Comparison of ENCODE assay signal across 8 cellular contexts in the genomic region with DNA sequence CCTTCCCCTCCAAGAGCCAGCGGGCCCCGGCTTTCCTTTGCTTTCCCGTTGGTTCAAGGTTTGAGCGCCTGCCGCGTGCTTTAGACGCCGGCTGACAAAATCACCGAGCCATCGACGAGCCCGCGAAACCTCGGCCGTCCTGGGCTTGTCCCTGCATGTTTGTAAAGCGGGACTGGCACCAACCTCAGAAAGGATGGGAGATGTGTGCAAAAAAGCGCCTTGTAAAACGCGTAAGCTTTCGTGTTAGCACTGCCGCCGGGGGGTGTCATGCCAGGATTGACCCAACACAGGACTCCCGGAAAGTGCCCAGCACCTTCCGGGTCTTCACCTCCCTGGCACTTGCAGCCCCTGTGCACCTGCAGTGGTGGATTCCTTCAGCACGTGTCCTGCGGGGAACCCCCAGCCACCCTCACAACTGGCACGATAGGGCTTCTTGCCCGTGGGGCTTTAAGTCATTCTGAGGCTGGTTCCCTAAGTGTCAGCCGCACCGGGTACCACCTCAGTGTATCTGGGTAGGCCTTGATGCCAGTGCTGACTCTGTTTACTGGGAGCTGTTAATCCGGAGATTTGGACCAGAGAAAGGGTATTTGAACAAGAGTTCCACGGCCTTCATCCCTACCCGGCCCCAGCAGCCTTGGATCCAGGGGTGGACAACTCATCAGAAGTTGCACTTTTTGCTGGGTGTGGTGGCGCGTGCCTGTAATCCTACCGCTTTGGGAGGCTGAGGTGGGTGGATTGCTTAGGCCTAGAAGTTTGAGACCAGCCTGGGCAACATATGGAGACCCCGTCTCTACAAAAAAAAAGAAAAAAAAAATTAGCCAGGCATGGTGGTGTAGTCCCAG. TPM values are rescaled to one million over a fixed set of nuclear protein-coding genes. Genes with fewer than 3 reads are reported as not detected.
DNase-seq lines count a peak whose midpoint lies in the region; ATAC-seq and TF ChIP-seq lines count a peak whose summit lies in the region.

No MANE protein-coding gene starts in this region.

- TF ChIP-seq CTCF in fibroblast of villous mesenchyme (IDR thresholded peaks at IDR 0.05; ENCODE audit: insufficient read depth, low read depth, low read length) (no peak), gastrocnemius medialis (IDR thresholded peaks at IDR 0.05 in 4 of 5, conservative IDR thresholded peaks at IDR 0.05 in 1 of 5) (no peak)

- TF ChIP-seq POLR2A in gastrocnemius medialis (IDR thresholded peaks at IDR 0.05), result no peak

- H3K9me3 ChIP-seq in gastrocnemius medialis, result no peaks in the 10 kb centered on the region

- peaks cover 21 to 26% of the 10 kb centered on the region in 2 donors for H3K4me1 ChIP-seq in gastrocnemius medialis

- H3K27me3 ChIP-seq in gastrocnemius medialis, result no peaks in the 10 kb centered on the region

- intact Hi-C loops in gastrocnemius medialis (cut with DNase I; ENCODE audit: low total_unique reads), result loop anchor here (1.0 kb wide), 1 partner anchor 17 kb away; no protein-coding TSS in a partner anchor

- peak overlapping the region; percentile 71 to 95 (median 90) for H3K27ac ChIP-seq in gastrocnemius medialis

- no peak for ATAC-seq in gastrocnemius medialis
- no peak for ATAC-seq in HG03354 (IDR thresholded peaks at IDR 0.05; ENCODE audit: poor library complexity, severe bottlenecking, unreplicated experiment)
- ATAC-seq in GM21619 (IDR thresholded peaks at IDR 0.05; ENCODE audit: unreplicated experiment), result no peak

- H3K4me3 ChIP-seq in fibroblast of villous mesenchyme (ENCODE audit: low read depth, low read length), result peak overlapping the region; percentile 72
- H3K4me3 ChIP-seq in gastrocnemius medialis, result peak overlapping the region; percentile 80 to 98 (median 90)

- peaks cover 0 to 5% of the 10 kb centered on the region in 2 donors for H3K36me3 ChIP-seq in gastrocnemius medialis

- DNase-seq in Caki2 (ENCODE audit: low read depth), result peak; percentile 18
- DNase-seq in KBM-7, result peak; percentile 57
- peak; percentile 77 for DNase-seq in activated CD8-positive, alpha-beta memory T cell treated with anti-CD3 and anti-CD28 coated beads, Interleukin-2, amount 50 U/mL, for 48 hours
- no peak for DNase-seq in fibroblast of villous mesenchyme (ENCODE audit: low read depth)
- no peak for DNase-seq in gastrocnemius medialis
- DNase-seq in superior temporal gyrus (ENCODE audit: extremely low spot score), result no peak

- in situ Hi-C loops in Caki2 (cut with HindIII; ENCODE audit: low pct_unique_long_range_greater_than_20kb, low sequenced_read_pairs), result no loop called here
- in situ Hi-C loops in KBM-7 (cut with MboI; ENCODE audit: low pct_unique_long_range_greater_than_20kb, low sequenced_read_pairs), result no loop called here
- in situ Hi-C loops in gastrocnemius medialis (cut with MboI; ENCODE audit: low sequenced_read_pairs in 4 of 4), result loop anchor here in 1 of 4 donors (25.0 kb wide), 1 partner anchor 103 kb away; no protein-coding TSS in a partner anchor

RNA-seq across cellular contexts. Expression of a gene that starts 0.8 kb away (rescaled TPM):
- 158 and 172 TPM in 2 replicates for total RNA-seq in Caki2 (2014; rRNA removed; shearing (Covaris generic); ENCODE audit: low replicate concordance)
- 31.5 and 32.2 TPM in 2 replicates for total RNA-seq in fibroblast of villous mesenchyme
- total RNA-seq in gastrocnemius medialis, result 100 to 1,000 TPM in 1 of 4 donors, 10 to 100 TPM in 3; 39.4 to 700 (median 74.5) TPM

RNA-seq across cellular contexts. Expression of a gene that starts 1.1 kb away (rescaled TPM):
- total RNA-seq in Caki2 (2014; rRNA removed; shearing (Covaris generic); ENCODE audit: low replicate concordance), result 6.8 and 7.2 TPM in 2 replicates
- total RNA-seq in fibroblast of villous mesenchyme, result 13.2 and 17.7 TPM in 2 replicates
- 10 to 100 TPM; 15.5 to 32.9 (median 24.3) TPM for total RNA-seq in gastrocnemius medialis

RNA-seq across cellular contexts. Expression of a gene that starts 17.2 kb away (rescaled TPM):
- total RNA-seq in Caki2 (2014; rRNA removed; shearing (Covaris generic); ENCODE audit: low replicate concordance), result 15.3 and 22.3 TPM in 2 replicates
- 9.9 and 10.3 TPM in 2 replicates for total RNA-seq in fibroblast of villous mesenchyme
- total RNA-seq in gastrocnemius medialis, result 1 to 10 TPM; 6.0 to 8.8 (median 7.5) TPM

RNA-seq across cellular contexts. Expression of a gene that starts 55.2 kb away (rescaled TPM):
- total RNA-seq in Caki2 (2014; rRNA removed; shearing (Covaris generic); ENCODE audit: low replicate concordance), result 77.3 and 85.2 TPM in 2 replicates
- total RNA-seq in fibroblast of villous mesenchyme, result 51.4 and 57.3 TPM in 2 replicates
- total RNA-seq in gastrocnemius medialis, result 10 to 100 TPM; 24.5 to 56.5 (median 28.8) TPM

Comparison
In these comparisons a context has a peak if more than half of its experiments do, and no peak if none do; other contexts are left out.
1. DNase-seq: peak in Caki2 (single experiment), KBM-7 (single experiment) and activated CD8-positive, alpha-beta memory T cell treated with anti-CD3 and anti-CD28 coated beads, Interleukin-2, amount 50 U/mL, for 48 hours (single experiment); none in fibroblast of villous mesenchyme (single experiment), gastrocnemius medialis (0 of 2) and superior temporal gyrus (single experiment).